9 cellular contexts compared by ENCODE assay signal in the genomic region with DNA sequence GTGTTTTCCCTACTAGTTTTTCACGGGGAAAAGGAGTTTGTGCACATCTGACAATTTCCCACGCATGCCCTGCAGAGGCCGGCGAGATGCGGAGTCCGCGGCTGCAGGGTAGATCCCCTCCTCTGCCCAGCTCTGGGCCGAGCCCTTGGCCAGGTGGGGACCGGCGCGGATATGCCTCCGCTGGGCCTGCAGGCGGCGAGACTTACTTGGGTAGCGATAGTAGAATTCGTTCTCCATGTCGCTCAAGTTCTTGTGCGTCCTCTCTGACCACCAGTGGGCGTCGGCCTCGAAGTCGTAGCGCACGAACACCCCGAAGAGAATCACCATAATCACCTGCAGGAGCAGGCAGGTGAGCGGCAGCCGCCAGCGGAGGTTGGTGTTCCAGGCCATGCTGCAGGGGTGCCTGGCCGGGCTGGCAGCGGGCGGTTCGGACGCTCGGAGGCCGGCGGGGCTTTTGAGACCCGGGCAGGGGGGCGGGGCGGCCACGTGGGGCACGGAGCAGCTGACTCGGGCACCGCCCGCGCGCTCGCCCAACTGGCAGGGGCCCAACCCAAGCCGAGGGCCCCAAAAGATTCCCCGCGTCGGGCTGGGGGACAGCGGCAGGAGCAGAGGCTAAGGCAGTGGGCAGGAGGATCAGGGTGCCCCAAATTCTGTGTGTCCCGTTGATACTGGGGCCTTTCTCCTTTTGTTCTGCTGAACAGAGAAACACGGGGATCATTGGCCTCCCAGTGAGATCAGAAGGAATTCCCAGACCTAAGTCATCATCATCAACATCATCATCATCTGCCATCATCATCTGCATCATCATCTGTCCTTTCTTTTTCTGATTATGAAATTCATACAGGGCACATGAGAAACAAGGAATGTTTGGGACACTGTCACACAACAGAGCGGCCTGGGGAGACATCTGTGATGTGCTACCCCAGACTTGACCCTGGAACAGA. TPM values are rescaled to one million over a fixed set of nuclear protein-coding genes. Genes with fewer than 3 reads are reported as not detected.
DNase-seq lines count a peak whose midpoint lies in the region; ATAC-seq and TF ChIP-seq lines count a peak whose summit lies in the region.
"Had no signal": no experiment of that assay in that cellular context is flagged by ENCODE, and none has a peak within 500 bp of the region (broad histone marks: within the 10 kb centered on the region; RNA-seq: fewer than 3 reads in every experiment).

Gene RHCG, minus strand, starts transcription at position 429 of the 944 bp plus-strand sequence. Its CDS starts 39 bp downstream, at position 390.

- intact Hi-C loops in mammary epithelial cell (cut with micrococcal nuclease): no loop called here

- TF ChIP-seq CTCF in mammary epithelial cell (conservative IDR thresholded peaks at IDR 0.05 in 1 of 2, IDR thresholded peaks at IDR 0.05 in 1 of 2; ENCODE audit: extremely low read depth in 1 of 2, insufficient read depth in 1 of 2, low read depth in 1 of 2, low read length in 2 of 2): peak; percentile 2 to 25

- no peak within 1 kb of the TSS for H3K27ac ChIP-seq in mammary epithelial cell (ENCODE audit: insufficient read depth, low read depth, low read length)
- H3K27ac ChIP-seq: SJSA1 had no signal

- H3K9ac ChIP-seq in mammary epithelial cell (ENCODE audit: insufficient read depth, low read length): no peak within 1 kb of the TSS

- 42% methylated on average over 11 of the region's 55 CpGs for WGBS in mammary epithelial cell (ENCODE audit: low coverage, missing lambda C conversion rate)

- peaks cover 76% of the 10 kb centered on the region for H3K27me3 Mint-ChIP-seq in stimulated activated memory B cell treated with anti-CD40 and anti-IgM and Interleukin-4, amounts not matched to agents 10 μg/mL and 1 μg/mL and 100 μg/mL, for 72 hours

- no peaks in the 10 kb centered on the region for H3K36me3 Mint-ChIP-seq in stimulated activated memory B cell treated with anti-CD40 and anti-IgM and Interleukin-4, amounts not matched to agents 10 μg/mL and 1 μg/mL and 100 μg/mL, for 72 hours

- peak; percentile 31 for ATAC-seq in stimulated activated memory B cell treated with anti-CD40 and anti-IgM and Interleukin-4, amounts not matched to agents 10 μg/mL and 1 μg/mL and 100 μg/mL, for 72 hours
- ATAC-seq in GM18907 (IDR thresholded peaks at IDR 0.05; ENCODE audit: unreplicated experiment): no peak

- peak within 1 kb of the TSS; percentile 0 for H3K4me2 ChIP-seq in mammary epithelial cell (ENCODE audit: insufficient read depth, low read depth, low read length)

- no peak within 1 kb of the TSS for H3K4me3 ChIP-seq in mammary epithelial cell (replicated peaks in 1 of 3; ENCODE audit: insufficient read depth in 1 of 3, low read depth in 2 of 3, low read length in 3 of 3)
- H3K4me3 ChIP-seq: SJSA1 had no signal

- DNase-seq in DMS53 treated with DMSO at 0.1 percent for 48 hours (lab: John Stamatoyannopoulos, UW; ENCODE audit: unreplicated experiment) (peak; percentile 26), Kasumi-1 (lab: John Stamatoyannopoulos, UW) (peak; percentile 1 to 7), mammary epithelial cell (peak; percentile 57), iPS-NIHi7 (ENCODE audit: extremely low spot score) (peak; percentile 86), KG1 (lab: John Stamatoyannopoulos, UW) (no peak), AG08395 (ENCODE audit: low spot score) (no peak)

- no peaks in the 10 kb centered on the region for H3K9me3 ChIP-seq in mammary epithelial cell (replicated peaks; ENCODE audit: insufficient read depth, low read length)
- H3K9me3 ChIP-seq: SJSA1 had no signal

- no peaks in the 10 kb centered on the region for H3K9me3 Mint-ChIP-seq in stimulated activated memory B cell treated with anti-CD40 and anti-IgM and Interleukin-4, amounts not matched to agents 10 μg/mL and 1 μg/mL and 100 μg/mL, for 72 hours

- in situ Hi-C loops in mammary epithelial cell (cut with MboI; ENCODE audit: low sequenced_read_pairs in 2 of 2): loop anchor here (10.0 kb wide), 1 partner anchor 58 kb away; no protein-coding TSS in a partner anchor

- H3K79me2 ChIP-seq in mammary epithelial cell (ENCODE audit: insufficient read depth, low read length): no peaks in the 10 kb centered on the region

- H4K20me1 ChIP-seq in mammary epithelial cell (ENCODE audit: insufficient read depth, low read length): no peaks in the 10 kb centered on the region

- no TSS peak for BruUV-seq in mammary epithelial cell (replicated peaks; lab: Mats Ljungman, UMichigan)

- peak within 1 kb of the TSS; percentile 55 for H3K4me3 Mint-ChIP-seq in stimulated activated memory B cell treated with anti-CD40 and anti-IgM and Interleukin-4, amounts not matched to agents 10 μg/mL and 1 μg/mL and 100 μg/mL, for 72 hours

- dilution Hi-C loops in mammary epithelial cell (cut with HindIII; ENCODE audit: low sequenced_read_pairs): no loop called here

- no peak within 1 kb of the TSS for H3K27ac Mint-ChIP-seq in stimulated activated memory B cell treated with anti-CD40 and anti-IgM and Interleukin-4, amounts not matched to agents 10 μg/mL and 1 μg/mL and 100 μg/mL, for 72 hours

- H3K4me1 Mint-ChIP-seq in stimulated activated memory B cell treated with anti-CD40 and anti-IgM and Interleukin-4, amounts not matched to agents 10 μg/mL and 1 μg/mL and 100 μg/mL, for 72 hours: peaks cover 11% of the 10 kb centered on the region

- CTCF ChIA-PET in mammary epithelial cell (lab: Charles Lee; ENCODE audit: low non-redundant PET): no interaction called here

- H3K27me3 ChIP-seq in mammary epithelial cell (ENCODE audit: insufficient read depth, low read length): no peaks in the 10 kb centered on the region

- peak within 1 kb of the TSS; percentile 76 for H2AFZ ChIP-seq in mammary epithelial cell (ENCODE audit: low read depth, low read length)

- H3K4me1 ChIP-seq in mammary epithelial cell (ENCODE audit: insufficient read depth, low read length): peaks cover 29% of the 10 kb centered on the region

- H3K36me3 ChIP-seq in mammary epithelial cell (ENCODE audit: insufficient read depth, low read length): no peaks in the 10 kb centered on the region
- H3K36me3 ChIP-seq: SJSA1 had no signal

RNA-seq across cellular contexts. Expression of gene RHCG, which starts in this region (rescaled TPM):
- 1 to 10 TPM in 1 of 2 donors, under 1 TPM in 1; 0.89 to 2.5 TPM for total RNA-seq in mammary epithelial cell
- 1.5 TPM for polyA plus RNA-seq in mammary epithelial cell
- 3.3 TPM for polyA minus RNA-seq in mammary epithelial cell
- total RNA-seq: SJSA1 had no signal

Comparison
In these comparisons a context has a peak if more than half of its experiments do, and no peak if none do; other contexts are left out.
1. DNase-seq: peak in DMS53 treated with DMSO at 0.1 percent for 48 hours (single experiment), Kasumi-1 (2 of 2), mammary epithelial cell (single experiment) and iPS-NIHi7 (single experiment); none in KG1 (single experiment) and AG08395 (single experiment).